ENCODE assay signal across 1 cellular context in genomic region chr15:42272768-42273098, GRCh38.
TF ChIP-seq lines count a peak whose summit lies in the region.

No MANE protein-coding gene starts in this region.

TF ChIP-seq in HCT116, 20 proteins besides CTCF, POLR2A, EP300 and RAD21 (continued from another document):
- TF ChIP-seq ELF1 (IDR thresholded peaks at IDR 0.05; ENCODE audit: borderline replicate concordance, low read depth): no peak
TF ChIP-seq in HCT116: peak in this region for 0.
